Comparison of ENCODE assay signal across 8 cellular contexts in the genomic region with DNA sequence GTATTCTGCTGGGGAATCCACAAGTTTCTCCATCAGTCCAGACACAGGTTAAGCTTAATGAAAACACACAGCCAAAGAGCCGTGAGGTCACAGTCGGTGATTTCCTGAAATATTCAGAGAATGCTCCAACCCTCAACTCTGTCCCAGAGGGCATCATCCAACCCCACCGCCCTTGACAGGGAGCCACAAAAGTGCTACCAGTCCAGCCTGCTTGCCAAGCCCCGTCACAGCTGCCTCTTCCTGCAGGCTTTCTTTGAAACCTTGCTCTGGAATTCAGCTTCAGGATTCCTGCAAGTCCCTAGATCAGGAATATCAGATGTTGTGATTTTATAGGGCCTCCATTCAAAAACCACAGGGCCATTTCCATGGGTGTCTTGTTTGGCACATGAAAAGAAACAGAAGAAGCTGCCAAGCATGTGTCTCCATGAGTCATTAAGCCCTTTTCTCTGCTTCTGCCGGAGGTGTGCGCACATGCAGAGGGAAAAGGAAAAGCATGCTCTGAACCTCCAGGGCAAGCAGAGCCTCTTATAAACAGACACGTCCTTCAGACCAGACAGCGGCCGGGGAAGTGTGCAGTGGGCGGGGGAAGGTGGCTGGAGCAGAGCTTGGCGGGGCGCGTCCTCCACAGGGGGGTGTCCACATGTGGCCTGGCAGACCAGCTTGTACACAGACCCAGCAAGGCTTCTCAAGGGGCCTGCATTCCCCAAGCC.
A peak's percentile ranks its signal among the peaks of the same experiment; 100 is the strongest.
DNase-seq lines count a peak whose midpoint lies in the region; ATAC-seq and TF ChIP-seq lines count a peak whose summit lies in the region.

No MANE protein-coding gene starts in this region.

- no peak overlapping the region for H3K4me3 ChIP-seq in naive thymus-derived CD4-positive, alpha-beta T cell (ENCODE audit: low read length)

- H3K27me3 ChIP-seq in naive thymus-derived CD4-positive, alpha-beta T cell (ENCODE audit: control insufficient read depth in 2 of 2, insufficient read depth in 2 of 2, low read length in 2 of 2), result no peaks in the 10 kb centered on the region

- H3K4me1 Mint-ChIP-seq in Calu3 (ENCODE audit: low read depth, unreplicated experiment), result peaks cover 17% of the 10 kb centered on the region
- H3K4me1 Mint-ChIP-seq in central memory CD8-positive, alpha-beta T cell, result peaks cover 70% of the 10 kb centered on the region
- H3K4me1 Mint-ChIP-seq in naive thymus-derived CD4-positive, alpha-beta T cell, result peaks cover 29 to 64% (median 61%) of the 10 kb centered on the region in 7 donors

- POLR2A ChIA-PET in naive thymus-derived CD4-positive, alpha-beta T cell (lab: Charles Lee), result interaction anchor here (0.6 to 2.3 kb wide), 9 partner anchors 9 to 319 kb away, joined by 3 to 9 read pairs (median 5); no protein-coding TSS in a partner anchor

- TF ChIP-seq CTCF in Calu3 (IDR thresholded peaks at IDR 0.05; ENCODE audit: unreplicated experiment), result no peak

- no TSS peak for BruUV-seq in Calu3 (replicated peaks; lab: Mats Ljungman, UMichigan)

- H3K4me3 Mint-ChIP-seq in Calu3 (ENCODE audit: low read depth, unreplicated experiment), result no peak overlapping the region
- H3K4me3 Mint-ChIP-seq in central memory CD8-positive, alpha-beta T cell, result peak overlapping the region; percentile 23
- peak overlapping the region in 4 of 10 donors; percentile 10 to 61 (median 29) for H3K4me3 Mint-ChIP-seq in naive thymus-derived CD4-positive, alpha-beta T cell

- CTCF ChIA-PET in Calu3 (lab: Charles Lee), result interaction anchor here (1.1 to 1.2 kb wide), 2 partner anchors 9 to 10 kb away, joined by 3 to 4 read pairs; no protein-coding TSS in a partner anchor
- CTCF ChIA-PET in naive thymus-derived CD4-positive, alpha-beta T cell (lab: Charles Lee), result interaction anchor here (0.6 to 9.9 kb wide), 5 partner anchors 10 to 319 kb away, joined by 3 to 100 read pairs (median 5); no protein-coding TSS in a partner anchor

- peaks cover 3% of the 10 kb centered on the region for H3K9me3 Mint-ChIP-seq in Calu3 (ENCODE audit: low read depth, unreplicated experiment)
- peaks cover 6% of the 10 kb centered on the region for H3K9me3 Mint-ChIP-seq in central memory CD8-positive, alpha-beta T cell
- peaks cover 0 to 15% (median 5%) of the 10 kb centered on the region in 11 donors for H3K9me3 Mint-ChIP-seq in naive thymus-derived CD4-positive, alpha-beta T cell

- H3K36me3 ChIP-seq in naive thymus-derived CD4-positive, alpha-beta T cell (ENCODE audit: control insufficient read depth in 2 of 3, insufficient read depth in 3 of 3, low read length in 3 of 3), result no peaks in the 10 kb centered on the region

- ATAC-seq in central memory CD8-positive, alpha-beta T cell (replicated peaks; ENCODE audit: extremely low read depth, poor library complexity, severe bottlenecking), result peak; percentile 24
- peak; percentile 41 for ATAC-seq in naive thymus-derived CD4-positive, alpha-beta T cell
- no peak for ATAC-seq in GM18519 (IDR thresholded peaks at IDR 0.05; ENCODE audit: low FRiP score, unreplicated experiment)
- no peak for ATAC-seq in GM19455 (IDR thresholded peaks at IDR 0.05; ENCODE audit: unreplicated experiment)
- no peak for ATAC-seq in HG03039 (IDR thresholded peaks at IDR 0.05; ENCODE audit: unreplicated experiment)

- peaks cover 25 to 47% of the 10 kb centered on the region in 2 donors for H3K4me1 ChIP-seq in naive thymus-derived CD4-positive, alpha-beta T cell (ENCODE audit: control insufficient read depth in 2 of 2, insufficient read depth in 2 of 2, low read length in 2 of 2)

- H3K27ac Mint-ChIP-seq in Calu3 (ENCODE audit: unreplicated experiment), result peak overlapping the region; percentile 51
- peak overlapping the region; percentile 82 for H3K27ac Mint-ChIP-seq in central memory CD8-positive, alpha-beta T cell (ENCODE audit: low read depth)
- peak overlapping the region; percentile 45 to 93 (median 76) for H3K27ac Mint-ChIP-seq in naive thymus-derived CD4-positive, alpha-beta T cell

- no peak overlapping the region for H3K27ac ChIP-seq in naive thymus-derived CD4-positive, alpha-beta T cell (ENCODE audit: low read depth, low read length)

- H3K36me3 Mint-ChIP-seq in Calu3 (ENCODE audit: insufficient read depth, unreplicated experiment), result no peaks in the 10 kb centered on the region
- H3K36me3 Mint-ChIP-seq in central memory CD8-positive, alpha-beta T cell (ENCODE audit: insufficient read depth), result peaks cover 4% of the 10 kb centered on the region
- H3K36me3 Mint-ChIP-seq in naive thymus-derived CD4-positive, alpha-beta T cell, result peaks cover 0 to 15% (median 5%) of the 10 kb centered on the region in 5 donors

- H3K9me3 ChIP-seq in naive thymus-derived CD4-positive, alpha-beta T cell (ENCODE audit: control insufficient read depth in 2 of 3, low read length in 3 of 3), result no peaks in the 10 kb centered on the region

- peak; percentile 64 for DNase-seq in Calu3
- DNase-seq in NCI-H69 (lab: John Stamatoyannopoulos, UW), result peak; percentile 79
- DNase-seq in central memory CD8-positive, alpha-beta T cell (ENCODE audit: low spot score in 2 of 2), result no peak
- DNase-seq in naive thymus-derived CD4-positive, alpha-beta T cell, result peak in 1 of 9 donors; percentile 49
- DNase-seq in middle frontal gyrus (ENCODE audit: extremely low spot score, low spot score), result no peak

- intact Hi-C loops in Calu3 (cut with micrococcal nuclease; ENCODE audit: unreplicated experiment), result no loop called here
- intact Hi-C loops in naive thymus-derived CD4-positive, alpha-beta T cell (cut with micrococcal nuclease), result no loop called here

- no peaks in the 10 kb centered on the region for H3K27me3 Mint-ChIP-seq in Calu3 (ENCODE audit: unreplicated experiment)
- no peaks in the 10 kb centered on the region for H3K27me3 Mint-ChIP-seq in central memory CD8-positive, alpha-beta T cell
- H3K27me3 Mint-ChIP-seq in naive thymus-derived CD4-positive, alpha-beta T cell, result peaks cover 0 to 5% (median 0%) of the 10 kb centered on the region in 5 donors

Comparison
In these comparisons a context has a peak if more than half of its experiments do, and no peak if none do; other contexts are left out.
1. DNase-seq: peak in Calu3 (single experiment) and NCI-H69 (single experiment); none in central memory CD8-positive, alpha-beta T cell (0 of 2) and middle frontal gyrus (single experiment).
2. ATAC-seq: peak in central memory CD8-positive, alpha-beta T cell (single experiment) and naive thymus-derived CD4-positive, alpha-beta T cell (single experiment); none in GM18519 (single experiment), GM19455 (single experiment) and HG03039 (single experiment).
3. Peak in every context shown above with its lines, with median percentiles within 50 percentile points of each other: H3K27ac Mint-ChIP-seq.